8 cellular contexts compared by ENCODE assay signal in the genomic region with DNA sequence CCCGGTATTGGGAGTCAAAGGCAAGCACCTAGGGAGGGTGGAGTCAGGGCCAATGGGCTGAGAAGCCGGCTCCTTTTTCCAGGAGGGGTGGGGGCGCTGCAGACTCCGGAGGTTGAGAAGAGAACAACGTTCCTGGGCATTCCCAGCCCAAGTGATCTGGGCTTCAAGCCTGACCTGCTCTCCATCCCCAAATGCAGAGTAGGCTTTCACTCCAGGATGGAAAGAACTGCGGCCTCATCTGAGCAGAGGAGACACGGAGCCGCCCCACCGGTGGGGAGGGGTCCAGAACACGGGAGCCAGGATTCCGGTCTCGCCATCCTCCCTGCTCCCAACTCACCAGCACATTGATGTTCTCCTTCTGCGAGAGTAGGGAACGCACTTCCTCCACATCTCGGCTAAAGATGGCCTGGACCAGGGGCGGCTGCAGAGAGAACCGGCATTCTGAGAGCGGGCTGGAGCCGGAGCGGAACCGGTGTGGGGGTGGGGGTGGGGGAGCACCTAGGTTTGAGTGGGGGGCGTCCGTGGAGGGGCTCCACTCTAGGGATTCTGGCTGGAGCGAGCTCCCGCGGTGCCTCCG. TPM values are rescaled to one million over a fixed set of nuclear protein-coding genes. Genes with fewer than 3 reads are reported as not detected.
DNase-seq lines count a peak whose midpoint lies in the region; ATAC-seq and TF ChIP-seq lines count a peak whose summit lies in the region.

No MANE protein-coding gene starts in this region.

- peaks cover 20% of the 10 kb centered on the region; the same call in 1 of the 2 replicates for H3F3A ChIP-seq in PC-9 (ENCODE audit: insufficient read depth, low read depth)

- DNase-seq in DMS79 treated with DMSO at 0.1 percent for 48 hours (lab: John Stamatoyannopoulos, UW) (peak; percentile 4), DMS79 (lab: John Stamatoyannopoulos, UW) (no peak), PC-9 (peak in 1 of 2 experiments; percentile 40), SHP77 treated with DMSO at 0.1 percent for 48 hours (lab: John Stamatoyannopoulos, UW) (no peak), GM13977 (ENCODE audit: low spot score) (no peak)
- no peak for DNase-seq in effector memory CD4-positive, alpha-beta T cell

- H3K27ac ChIP-seq in PC-9 (no peak overlapping the region), mucosa of rectum (ENCODE audit: low read depth in 2 of 2, low read length in 2 of 2) (peak overlapping the region; percentile 75 to 88)
- peak overlapping the region; percentile 71 for H3K27ac ChIP-seq in effector memory CD4-positive, alpha-beta T cell (ENCODE audit: insufficient read depth, low read length, poor library complexity, severe bottlenecking)

- ATAC-seq in HG02840 (IDR thresholded peaks at IDR 0.05; ENCODE audit: low FRiP score, unreplicated experiment), result peak; percentile 14

- peak overlapping the region; percentile 87 for H2AFZ ChIP-seq in PC-9

- TSS peak; percentile 27 for BruUV-seq in PC-9 (replicated peaks; lab: Mats Ljungman, UMichigan)

- POLR2A ChIA-PET in PC-9 (lab: Charles Lee; ENCODE audit: unreplicated experiment), result no interaction called here

- H3K4me3 ChIP-seq in PC-9, result peak overlapping the region; percentile 96
- peak overlapping the region; percentile 67 for H3K4me3 ChIP-seq in effector memory CD4-positive, alpha-beta T cell (ENCODE audit: insufficient read depth, low read depth, low read length, poor library complexity, severe bottlenecking)
- H3K4me3 ChIP-seq in mucosa of rectum (ENCODE audit: low read length in 2 of 2), result peak overlapping the region; percentile 77 to 85

- H3K4me1 ChIP-seq in PC-9 (replicated peaks; ENCODE audit: insufficient read depth) (peaks cover 31% of the 10 kb centered on the region), mucosa of rectum (ENCODE audit: control insufficient read depth in 2 of 2, insufficient read depth in 2 of 2, low read length in 2 of 2) (peaks cover 19% of the 10 kb centered on the region in 2 donors)
- H3K4me1 ChIP-seq in effector memory CD4-positive, alpha-beta T cell (ENCODE audit: control insufficient read depth, insufficient read depth, low read length, poor library complexity, severe bottlenecking), result peaks cover 19% of the 10 kb centered on the region

- TF ChIP-seq CTCF in PC-9 (conservative IDR thresholded peaks at IDR 0.05), result no peak
- no peak for TF ChIP-seq CTCF in GM13977 (IDR thresholded peaks at IDR 0.05; ENCODE audit: extremely low read depth, insufficient read depth, missing control alignments)

- no peaks in the 10 kb centered on the region; the same call in 1 of the 2 replicates for H3K9me2 ChIP-seq in PC-9 (ENCODE audit: insufficient read depth)

- in situ Hi-C loops in GM13977 (cut with MboI; ENCODE audit: low pct_unique_long_range_greater_than_20kb, low sequenced_read_pairs, unreplicated experiment), result no loop called here

- H3K9me3 ChIP-seq in PC-9 (ENCODE audit: insufficient read depth, low read depth), result no peaks in the 10 kb centered on the region
- no peaks in the 10 kb centered on the region for H3K9me3 ChIP-seq in effector memory CD4-positive, alpha-beta T cell (ENCODE audit: control insufficient read depth, low read length)
- no peaks in the 10 kb centered on the region for H3K9me3 ChIP-seq in mucosa of rectum (ENCODE audit: control insufficient read depth in 2 of 2, low read length in 2 of 2)

- CTCF ChIA-PET in PC-9 (lab: Charles Lee), result interaction anchor here (0.6 to 1.0 kb wide), 3 partner anchors 66 to 199 kb away, joined by 3 to 6 read pairs (median 3); a partner anchor contains a TSS

- intact Hi-C loops in PC-9 (cut with micrococcal nuclease; ENCODE audit: unreplicated experiment), result loop anchor here (1.0 kb wide), 1 partner anchor 9 kb away; a partner anchor contains a TSS

- peaks cover 26% of the 10 kb centered on the region for H3K79me2 ChIP-seq in PC-9 (ENCODE audit: low read depth)

- H3K36me3 ChIP-seq in PC-9 (ENCODE audit: low read depth), result peaks cover 31% of the 10 kb centered on the region
- H3K36me3 ChIP-seq in effector memory CD4-positive, alpha-beta T cell (ENCODE audit: control insufficient read depth, insufficient read depth, low read length), result peaks cover 24% of the 10 kb centered on the region
- peaks cover 32 to 35% of the 10 kb centered on the region in 2 donors for H3K36me3 ChIP-seq in mucosa of rectum (ENCODE audit: control insufficient read depth in 2 of 2, insufficient read depth in 2 of 2, low read length in 2 of 2)

- H3K27me3 ChIP-seq in PC-9 (ENCODE audit: insufficient read depth, low read depth), result no peaks in the 10 kb centered on the region
- H3K27me3 ChIP-seq in effector memory CD4-positive, alpha-beta T cell (replicated peaks; ENCODE audit: control insufficient read depth, insufficient read depth, low read length, poor library complexity, severe bottlenecking), result no peaks in the 10 kb centered on the region
- H3K27me3 ChIP-seq in mucosa of rectum (ENCODE audit: control insufficient read depth in 2 of 2, insufficient read depth in 2 of 2, low read length in 2 of 2), result no peaks in the 10 kb centered on the region

- peak overlapping the region; percentile 76 to 86 for H3K9ac ChIP-seq in mucosa of rectum (ENCODE audit: low read depth in 1 of 2, low read length in 2 of 2)

- H3K4me2 ChIP-seq in PC-9, result peak overlapping the region; percentile 96

- H4K20me1 ChIP-seq in PC-9 (ENCODE audit: insufficient read depth), result peaks cover 19% of the 10 kb centered on the region

RNA-seq across cellular contexts. Expression of a gene that starts 0.6 kb away (rescaled TPM):
- 59.4 and 62.8 TPM in 2 replicates for total RNA-seq in PC-9 (2021)

RNA-seq across cellular contexts. Expression of a gene that starts 9.2 kb away (rescaled TPM):
- 6.5 and 6.9 TPM in 2 replicates for total RNA-seq in PC-9 (2021)

RNA-seq across cellular contexts. Expression of a gene that starts 27.7 kb away (rescaled TPM):
- 0.87 and 2.8 TPM in 2 replicates for total RNA-seq in PC-9 (2021)

RNA-seq across cellular contexts. Expression of a gene that starts 33.4 kb away (rescaled TPM):
- 58.2 and 68.5 TPM in 2 replicates for total RNA-seq in PC-9 (2021)

RNA-seq across cellular contexts. Expression of a gene that starts 35.9 kb away (rescaled TPM):
- total RNA-seq in PC-9 (2021), result 29.5 and 33.4 TPM in 2 replicates
